Comparison of ENCODE assay signal across 18 cellular contexts in genomic region chr10:132101529-132101928, GRCh38. TPM values are rescaled to one million over a fixed set of nuclear protein-coding genes. Genes with fewer than 3 reads are reported as not detected.
DNase-seq lines count a peak whose midpoint lies in the region; ATAC-seq and TF ChIP-seq lines count a peak whose summit lies in the region.
"Had no signal": no experiment of that assay in that cellular context is flagged by ENCODE, and none has a peak within 500 bp of the region (broad histone marks: within the 10 kb centered on the region; RNA-seq: fewer than 3 reads in every experiment).

No MANE protein-coding gene starts in this region.

- POLR2A ChIA-PET in WTC11 (lab: Charles Lee): no interaction called here

- H3K27ac Mint-ChIP-seq in WTC11: no peak overlapping the region
- H3K27ac Mint-ChIP-seq in activated T-cell treated with anti-CD3 and anti-CD28 coated beads, Interleukin-2, amount 50 U/mL, for 72 hours: no peak overlapping the region
- H3K27ac Mint-ChIP-seq: stimulated activated memory B cell treated with anti-CD40 and anti-IgM and Interleukin-4, amounts not matched to agents 10 μg/mL and 1 μg/mL and 100 μg/mL, for 72 hours; T-helper 2 cell treated with Interferon-gamma antibody and Interleukin-4, amounts not matched to agents 5 μg/mL and 100 μg/mL, for 36 hours had no signal

- DNase-seq in BE2C: peak; percentile 30
- DNase-seq in H7: peak; percentile 79
- no peak for DNase-seq in WTC11 (ENCODE audit: low spot score)
- peak; percentile 43 for DNase-seq in mesenteric fat pad (ENCODE audit: low spot score)
- DNase-seq in LoVo (ENCODE audit: low spot score): no peak
- DNase-seq in putamen (ENCODE audit: low spot score): no peak
- DNase-seq in GM03348 (ENCODE audit: low spot score): no peak
- DNase-seq in activated T-cell treated with anti-CD3 and anti-CD28 coated beads, Interleukin-2, amount 50 U/mL, for 72 hours: no peak
- DNase-seq: activated CD4-positive, alpha-beta T cell treated with anti-CD3 and anti-CD28 coated beads for 48 hours; activated T-cell treated with anti-CD3 and anti-CD28 coated beads, Interleukin-2, amount 50 U/mL, for 4 hours; central memory CD4-positive, alpha-beta T cell; DMS153; Kasumi-1; mesendoderm; NCI-H187 treated with DMSO at 0.1 percent for 48 hours had no signal

- no peaks in the 10 kb centered on the region for H3K4me1 ChIP-seq in BE2C
- H3K4me1 ChIP-seq: gastroesophageal sphincter had no signal

- no peaks in the 10 kb centered on the region for H3K4me1 Mint-ChIP-seq in WTC11
- no peaks in the 10 kb centered on the region for H3K4me1 Mint-ChIP-seq in activated T-cell treated with anti-CD3 and anti-CD28 coated beads, Interleukin-2, amount 50 U/mL, for 72 hours (ENCODE audit: low read depth)
- H3K4me1 Mint-ChIP-seq: stimulated activated memory B cell treated with anti-CD40 and anti-IgM and Interleukin-4, amounts not matched to agents 10 μg/mL and 1 μg/mL and 100 μg/mL, for 72 hours had no signal

- CTCF ChIA-PET in WTC11 (lab: Charles Lee): interaction anchor here (0.8 to 2.1 kb wide), 11 partner anchors 9 to 118 kb away, joined by 3 to 20 read pairs (median 4); partner anchors contain the start of gene JAKMIP3

- no peaks in the 10 kb centered on the region for H3K27me3 Mint-ChIP-seq in WTC11 (ENCODE audit: low read depth)
- H3K27me3 Mint-ChIP-seq in activated T-cell treated with anti-CD3 and anti-CD28 coated beads, Interleukin-2, amount 50 U/mL, for 72 hours (ENCODE audit: low read depth): no peaks in the 10 kb centered on the region

- no peaks in the 10 kb centered on the region for H3K36me3 ChIP-seq in BE2C
- H3K36me3 ChIP-seq in H7 (replicated peaks; ENCODE audit: control insufficient read depth, insufficient read depth, low read length): no peaks in the 10 kb centered on the region
- H3K36me3 ChIP-seq: gastroesophageal sphincter had no signal

- H3K9me3 Mint-ChIP-seq in WTC11: no peaks in the 10 kb centered on the region
- H3K9me3 Mint-ChIP-seq in activated T-cell treated with anti-CD3 and anti-CD28 coated beads, Interleukin-2, amount 50 U/mL, for 72 hours: no peaks in the 10 kb centered on the region
- H3K9me3 Mint-ChIP-seq: activated T-cell treated with anti-CD3 and anti-CD28 coated beads, Interleukin-2, amount 50 U/mL, for 4 hours; stimulated activated memory B cell treated with anti-CD40 and anti-IgM and Interleukin-4, amounts not matched to agents 10 μg/mL and 1 μg/mL and 100 μg/mL, for 72 hours; T-helper 2 cell treated with Interferon-gamma antibody and Interleukin-4, amounts not matched to agents 5 μg/mL and 100 μg/mL, for 36 hours had no signal

- no peaks in the 10 kb centered on the region for H3K9me3 ChIP-seq in BE2C
- H3K9me3 ChIP-seq: gastroesophageal sphincter had no signal

- H3K4me3 ChIP-seq in BE2C (ENCODE audit: low read depth, low read length): no peak overlapping the region
- no peak overlapping the region for H3K4me3 ChIP-seq in H7 (ENCODE audit: insufficient read depth, low read depth, low read length)
- H3K4me3 ChIP-seq: gastroesophageal sphincter had no signal

- no peaks in the 10 kb centered on the region for H3K36me3 Mint-ChIP-seq in WTC11
- H3K36me3 Mint-ChIP-seq in activated T-cell treated with anti-CD3 and anti-CD28 coated beads, Interleukin-2, amount 50 U/mL, for 72 hours (ENCODE audit: insufficient read depth in 2 of 2): no peaks in the 10 kb centered on the region
- H3K36me3 Mint-ChIP-seq: stimulated activated memory B cell treated with anti-CD40 and anti-IgM and Interleukin-4, amounts not matched to agents 10 μg/mL and 1 μg/mL and 100 μg/mL, for 72 hours had no signal

- no peak overlapping the region for H3K4me3 Mint-ChIP-seq in WTC11
- no peak overlapping the region for H3K4me3 Mint-ChIP-seq in activated T-cell treated with anti-CD3 and anti-CD28 coated beads, Interleukin-2, amount 50 U/mL, for 72 hours
- H3K4me3 Mint-ChIP-seq: activated T-cell treated with anti-CD3 and anti-CD28 coated beads, Interleukin-2, amount 50 U/mL, for 4 hours; stimulated activated memory B cell treated with anti-CD40 and anti-IgM and Interleukin-4, amounts not matched to agents 10 μg/mL and 1 μg/mL and 100 μg/mL, for 72 hours; T-helper 2 cell treated with Interferon-gamma antibody and Interleukin-4, amounts not matched to agents 5 μg/mL and 100 μg/mL, for 36 hours had no signal

- H3K27me3 ChIP-seq in BE2C: no peaks in the 10 kb centered on the region; the same call in 1 of the 2 replicates
- no peaks in the 10 kb centered on the region for H3K27me3 ChIP-seq in H7 (ENCODE audit: control insufficient read depth, insufficient read depth, low read length)
- H3K27me3 ChIP-seq: gastroesophageal sphincter had no signal

- peak; percentile 42 for TF ChIP-seq CTCF in BE2C (IDR thresholded peaks at IDR 0.05; ENCODE audit: low read depth, low read length)
- TF ChIP-seq CTCF in WTC11 (IDR thresholded peaks at IDR 0.05): no peak

- peak; percentile 74 for ATAC-seq in WTC11
- no peak for ATAC-seq in activated T-cell treated with anti-CD3 and anti-CD28 coated beads, Interleukin-2, amount 50 U/mL, for 72 hours (replicated peaks in 1 of 2)
- ATAC-seq: activated T-cell treated with anti-CD3 and anti-CD28 coated beads, Interleukin-2, amount 50 U/mL, for 4 hours; gastroesophageal sphincter; stimulated activated memory B cell treated with anti-CD40 and anti-IgM and Interleukin-4, amounts not matched to agents 10 μg/mL and 1 μg/mL and 100 μg/mL, for 72 hours had no signal

TF ChIP-seq in WTC11, 78 proteins besides CTCF, POLR2A, EP300 and RAD21:
- no peak for TF ChIP-seq SP1 (CRISPR knock-in tag; conservative IDR thresholded peaks at IDR 0.05)
- no peak for TF ChIP-seq ZNF232 (CRISPR knock-in tag; IDR thresholded peaks at IDR 0.05)
- no peak for TF ChIP-seq ETV6 (CRISPR knock-in tag; IDR thresholded peaks at IDR 0.05)
- TF ChIP-seq ZNF396 (CRISPR knock-in tag; IDR thresholded peaks at IDR 0.05; ENCODE audit: borderline replicate concordance): no peak
- TF ChIP-seq ZNF671 (CRISPR knock-in tag; IDR thresholded peaks at IDR 0.05): no peak
- no peak for TF ChIP-seq NFYB (CRISPR knock-in tag; conservative IDR thresholded peaks at IDR 0.05; ENCODE audit: low read depth)
- no peak for TF ChIP-seq FOXJ3 (CRISPR knock-in tag; IDR thresholded peaks at IDR 0.05; ENCODE audit: borderline replicate concordance)
- no peak for TF ChIP-seq MYBL2 (CRISPR knock-in tag; IDR thresholded peaks at IDR 0.05)

RNA-seq across cellular contexts. Expression of gene JAKMIP3, which starts 35.8 kb away (rescaled TPM):
- 0.79 TPM for polyA plus RNA-seq in BE2C (2012; ENCODE audit: insufficient read depth, insufficient read length, low read depth)
- total RNA-seq in H7 (2014; rRNA removed; shearing (Covaris generic)): 0.42 and 0.63 TPM in 2 replicates
- 1.2 to 1.7 TPM (median 1.4 TPM) in 3 replicates for total RNA-seq in WTC11 (2021)
- 0.48 TPM for total RNA-seq in mesenteric fat pad
- 1 to 10 TPM; 2.7 to 6.6 TPM for total RNA-seq in activated T-cell treated with anti-CD3 and anti-CD28 coated beads, Interleukin-2, amount 50 U/mL, for 72 hours

Comparison
In these comparisons a context has a peak if more than half of its experiments do, and no peak if none do; other contexts are left out.
1. DNase-seq: peak in BE2C (single experiment), H7 (single experiment) and mesenteric fat pad (single experiment); none in WTC11 (single experiment), LoVo (single experiment), putamen (single experiment), GM03348 (single experiment) and activated T-cell treated with anti-CD3 and anti-CD28 coated beads, Interleukin-2, amount 50 U/mL, for 72 hours (0 of 2).